ENCODE assay signal across 19 cellular contexts in the genomic region with DNA sequence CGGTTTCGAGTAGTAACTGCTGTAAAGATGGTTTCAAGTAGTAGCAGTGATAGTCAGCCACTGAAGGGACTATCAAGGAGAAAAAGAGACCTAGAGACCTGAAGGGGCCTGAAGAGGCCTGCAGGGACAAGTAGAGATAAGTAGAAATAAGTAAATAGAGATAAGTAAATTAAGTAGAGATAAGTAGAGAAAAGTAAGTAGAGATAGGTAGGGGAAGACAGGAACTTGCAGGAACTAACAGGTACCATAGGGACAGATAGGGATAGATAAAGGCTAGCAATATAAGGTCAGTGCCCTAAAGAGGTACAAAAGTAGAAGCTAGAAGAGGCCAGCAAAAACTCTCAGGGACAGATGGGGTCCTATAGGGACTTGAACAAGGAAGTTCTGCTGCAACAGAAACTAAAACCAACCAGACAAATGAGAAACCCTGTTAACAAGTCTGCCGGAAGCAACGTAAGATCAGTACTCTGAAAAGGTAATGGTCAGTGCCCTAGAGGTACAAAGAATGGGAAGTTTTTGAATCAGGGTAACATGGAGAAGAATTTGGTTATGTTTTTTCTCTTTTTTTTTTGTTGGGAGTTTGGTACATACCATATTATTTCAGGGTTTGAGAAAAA. TPM values are rescaled to one million over a fixed set of nuclear protein-coding genes. Genes with fewer than 3 reads are reported as not detected.
DNase-seq lines count a peak whose midpoint lies in the region; ATAC-seq, FAIRE-seq and TF ChIP-seq lines count a peak whose summit lies in the region.
"Had no signal": no experiment of that assay in that cellular context is flagged by ENCODE, and none has a peak within 500 bp of the region (broad histone marks: within the 10 kb centered on the region; RNA-seq: fewer than 3 reads in every experiment).

No MANE protein-coding gene starts in this region.

- H3K27ac Mint-ChIP-seq in natural killer cell = no peak overlapping the region
- H3K27ac Mint-ChIP-seq: activated naive CD8-positive, alpha-beta T cell treated with anti-CD3 and anti-CD28 coated beads for 36 hours; GM23338 had no signal

- H3K36me3 Mint-ChIP-seq in natural killer cell = peaks cover 8% of the 10 kb centered on the region

- peaks cover 47 to 62% of the 10 kb centered on the region in 2 donors for H3K27me3 Mint-ChIP-seq in natural killer cell (ENCODE audit: low read depth in 2 of 2)

- H3K4me1 Mint-ChIP-seq in natural killer cell = no peaks in the 10 kb centered on the region
- H3K4me1 Mint-ChIP-seq: activated naive CD8-positive, alpha-beta T cell treated with anti-CD3 and anti-CD28 coated beads for 36 hours had no signal

- TF ChIP-seq CTCF in VCaP (conservative IDR thresholded peaks at IDR 0.05) (no peak), natural killer cell (IDR thresholded peaks at IDR 0.05) (no peak)

- ATAC-seq in GM19467 (IDR thresholded peaks at IDR 0.05; ENCODE audit: unreplicated experiment) (peak; percentile 51), HG02973 (IDR thresholded peaks at IDR 0.05; ENCODE audit: unreplicated experiment) (peak; percentile 95), natural killer cell (no peak), HG02571 (IDR thresholded peaks at IDR 0.05; ENCODE audit: unreplicated experiment) (no peak)
- ATAC-seq: activated CD4-positive, CD25-positive, alpha-beta regulatory T cell treated with anti-CD3 and anti-CD28 coated beads, Interleukin-2, amount 50 U/mL, for 24 hours; GM23338; right cardiac atrium had no signal

- no peak overlapping the region for H3K4me3 Mint-ChIP-seq in natural killer cell
- H3K4me3 Mint-ChIP-seq: activated naive CD8-positive, alpha-beta T cell treated with anti-CD3 and anti-CD28 coated beads for 36 hours; GM23338 had no signal

- DNase-seq in GM18507 (ENCODE audit: extremely low spot score, insufficient read length, low read depth) (peak; percentile 51), natural killer cell (no peak), NCI-H345 treated with DMSO at 0.1 percent for 48 hours (lab: John Stamatoyannopoulos, UW; ENCODE audit: unreplicated experiment) (no peak), NCI-H2107 (lab: John Stamatoyannopoulos, UW) (no peak)
- DNase-seq: activated CD8-positive, alpha-beta memory T cell treated with anti-CD3 and anti-CD28 coated beads, Interleukin-2, amount 50 U/mL, for 4 hours; activated naive CD8-positive, alpha-beta T cell treated with anti-CD3 and anti-CD28 coated beads for 36 hours; AML-193; IMR-90; NCI-H446 treated with DMSO at 0.1 percent for 48 hours; Peyer's patch; right cardiac atrium had no signal

- no peaks in the 10 kb centered on the region for H3K9me3 Mint-ChIP-seq in natural killer cell

- intact Hi-C loops in natural killer cell (cut with micrococcal nuclease) = no loop called here

- H3K27ac ChIP-seq in VCaP = peak overlapping the region; percentile 16; the same call in 1 of the 2 replicates
- H3K27ac ChIP-seq: Peyer's patch had no signal

- FAIRE-seq in GM18507 (lab: Jason Lieb, UNC) = peak; percentile 88
- FAIRE-seq: GM12891, urothelium cell line had no signal

RNA-seq across cellular contexts. Expression of a gene that starts 9.6 kb away (rescaled TPM):
- 10 to 100 TPM; 17.2 to 18.6 (median 17.2) TPM for total RNA-seq in natural killer cell

Comparison
In these comparisons a context has a peak if more than half of its experiments do, and no peak if none do; other contexts are left out.
1. ATAC-seq: peak in GM19467 (single experiment) and HG02973 (single experiment); none in natural killer cell (0 of 3) and HG02571 (single experiment).